23 cellular contexts compared by ENCODE assay signal in the genomic region with DNA sequence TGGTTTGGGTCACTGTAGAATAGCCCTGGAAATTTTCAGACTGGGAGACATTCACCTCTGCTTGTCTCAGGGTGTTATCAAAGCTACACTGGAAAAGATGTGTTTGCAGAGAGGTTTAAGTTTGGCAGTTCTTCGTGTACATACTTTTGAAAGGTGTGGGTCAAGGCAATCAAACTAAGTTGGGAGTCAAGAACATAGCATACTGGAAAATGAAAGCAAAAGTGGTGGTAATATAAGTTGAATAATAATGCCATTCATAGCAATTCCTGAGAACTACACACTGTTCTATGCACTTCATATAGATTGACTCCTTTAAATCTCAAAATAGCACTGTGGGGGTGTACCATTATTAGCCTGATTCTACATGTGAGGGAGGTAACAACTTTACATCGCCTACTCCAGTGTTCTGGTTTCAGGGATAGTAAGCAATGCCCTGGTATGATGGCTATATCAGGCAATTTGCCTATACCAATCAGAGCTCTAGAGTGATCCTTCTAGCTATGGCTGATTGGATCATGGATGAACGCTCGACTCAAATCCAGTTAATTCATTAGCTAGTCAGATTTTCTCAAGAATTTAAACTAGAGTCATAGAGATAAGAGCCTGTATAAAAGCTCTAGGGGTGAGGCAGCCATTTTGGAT. TPM values are rescaled to one million over a fixed set of nuclear protein-coding genes. Genes with fewer than 3 reads are reported as not detected.
DNase-seq lines count a peak whose midpoint lies in the region; ATAC-seq, FAIRE-seq and TF ChIP-seq lines count a peak whose summit lies in the region.
"Had no signal": no experiment of that assay in that cellular context is flagged by ENCODE, and none has a peak within 500 bp of the region (broad histone marks: within the 10 kb centered on the region; RNA-seq: fewer than 3 reads in every experiment).

No MANE protein-coding gene starts in this region.

- H3K9ac ChIP-seq in MM.1S (ENCODE audit: low read length): no peak overlapping the region
- H3K9ac ChIP-seq in GM12878 (ENCODE audit: control insufficient read depth, insufficient read depth, low read length): no peak overlapping the region
- H3K9ac ChIP-seq in mesendoderm (ENCODE audit: low read length): no peak overlapping the region
- H3K9ac ChIP-seq: BLaER1 had no signal

- H3K27ac Mint-ChIP-seq in activated CD4-positive, alpha-beta T cell treated with anti-CD3 and anti-CD28 coated beads, Interleukin-2, amount 10 ng/mL, durations not matched to agents 24 days and 14 days: peak overlapping the region; percentile 96
- no peak overlapping the region for H3K27ac Mint-ChIP-seq in activated naive CD4-positive, alpha-beta T cell treated with anti-CD3 and anti-CD28 coated beads for 36 hours

- in situ Hi-C loops in GM12878 (cut with MboI): no loop called here

- no TSS peak for BruUV-seq in GM12878 (replicated peaks; lab: Mats Ljungman, UMichigan)

- H4K8ac ChIP-seq in mesendoderm (ENCODE audit: low read depth, low read length): no peak overlapping the region

- H3K79me1 ChIP-seq in mesendoderm (ENCODE audit: low read length): no peaks in the 10 kb centered on the region

- no peaks in the 10 kb centered on the region for H4K20me1 ChIP-seq in MM.1S (ENCODE audit: insufficient read depth, low read length)
- no peaks in the 10 kb centered on the region for H4K20me1 ChIP-seq in GM12878 (ENCODE audit: control insufficient read depth, insufficient read depth)
- H4K20me1 ChIP-seq: BLaER1 had no signal

- H3K4me2 ChIP-seq in MM.1S (ENCODE audit: low read depth, low read length) (peak overlapping the region; percentile 15; the same call in 1 of the 2 replicates), GM12878 (ENCODE audit: control insufficient read depth, insufficient read depth) (no peak overlapping the region), mesendoderm (ENCODE audit: low read length) (no peak overlapping the region)
- H3K4me2 ChIP-seq: BLaER1, PC-9 had no signal

- no peak overlapping the region for H2AK5ac ChIP-seq in mesendoderm (ENCODE audit: low read length)

- FAIRE-seq in GM12878 (lab: Jason Lieb, UNC) (no peak), small intestine (lab: Jason Lieb, UNC) (no peak)
- FAIRE-seq: pancreas had no signal

- no peak overlapping the region for H3K27ac ChIP-seq in MM.1S (ENCODE audit: low read length)
- H3K27ac ChIP-seq in GM12878 (ENCODE audit: control insufficient read depth, insufficient read depth): no peak overlapping the region
- H3K27ac ChIP-seq in small intestine (ENCODE audit: low read depth in 1 of 2, low read length in 1 of 2): no peak overlapping the region
- no peak overlapping the region for H3K27ac ChIP-seq in mesendoderm (ENCODE audit: low read depth, low read length)
- H3K27ac ChIP-seq: BLaER1, heart left ventricle, lower lobe of right lung, pancreas, PC-9, right lobe of liver, SJCRH30, transverse colon had no signal

- H4K5ac ChIP-seq in mesendoderm (ENCODE audit: low read length): no peak overlapping the region

- 69% methylated on average over 4 of the region's 4 CpGs for WGBS in GM12878 (ENCODE audit: insufficient coverage, insufficient replicate concordance, low lambda C conversion rate, missing lambda C conversion rate)
- WGBS in small intestine, 3 donors: 29 to 65% (median 39%) methylated on average over 4 of the region's 4 CpGs
- WGBS in mesendoderm (ENCODE audit: extremely low coverage, insufficient coverage, low lambda C conversion rate): no CpG with 5 or more reads among the region's 4 CpGs

- TF ChIP-seq RAD21 in GM12878 (IDR thresholded peaks at IDR 0.05; ENCODE audit: insufficient read depth, low read depth, low read length): no peak

- H3K4me1 ChIP-seq in MM.1S (ENCODE audit: low read length) (no peaks in the 10 kb centered on the region), GM12878 (ENCODE audit: control insufficient read depth, insufficient read depth, low read length) (no peaks in the 10 kb centered on the region), small intestine (ENCODE audit: control insufficient read depth in 2 of 2, insufficient read depth in 1 of 2, low read depth in 1 of 2, low read length in 1 of 2) (no peaks in the 10 kb centered on the region), mesendoderm (ENCODE audit: control insufficient read depth, low read depth, low read length) (no peaks in the 10 kb centered on the region)
- H3K4me1 ChIP-seq: HAP-1, lower lobe of right lung, pancreas, SJCRH30, transverse colon had no signal

- H3K18ac ChIP-seq in mesendoderm (ENCODE audit: low read length): no peak overlapping the region

- H3K4me3 ChIP-seq in MM.1S (ENCODE audit: low read length) (peak overlapping the region; percentile 13; the same call in 1 of the 2 replicates), GM12878 (no peak overlapping the region), small intestine (ENCODE audit: low read depth in 1 of 2, low read length in 2 of 2) (no peak overlapping the region), mesendoderm (ENCODE audit: low read length) (no peak overlapping the region)
- H3K4me3 ChIP-seq: BLaER1, HAP-1, heart left ventricle, lower lobe of right lung, pancreas, PC-9, right lobe of liver, SJCRH30, transverse colon had no signal

- H3K9me3 Mint-ChIP-seq in activated CD4-positive, alpha-beta T cell treated with anti-CD3 and anti-CD28 coated beads, Interleukin-2, amount 10 ng/mL, durations not matched to agents 24 days and 14 days: peaks cover 27% of the 10 kb centered on the region
- no peaks in the 10 kb centered on the region for H3K9me3 Mint-ChIP-seq in activated naive CD4-positive, alpha-beta T cell treated with anti-CD3 and anti-CD28 coated beads for 36 hours
- H3K9me3 Mint-ChIP-seq: activated B cell treated with CpG ODN at 0.5 μM for 24 hours had no signal

- peaks cover 5% of the 10 kb centered on the region for H3K36me3 Mint-ChIP-seq in activated CD4-positive, alpha-beta T cell treated with anti-CD3 and anti-CD28 coated beads, Interleukin-2, amount 10 ng/mL, durations not matched to agents 24 days and 14 days (ENCODE audit: low read depth)
- no peaks in the 10 kb centered on the region for H3K36me3 Mint-ChIP-seq in activated naive CD4-positive, alpha-beta T cell treated with anti-CD3 and anti-CD28 coated beads for 36 hours (ENCODE audit: low read depth)

- DNase-seq in activated CD4-positive, alpha-beta T cell treated with anti-CD3 and anti-CD28 coated beads, Interleukin-2, amount 10 ng/mL, durations not matched to agents 24 days and 14 days: no peak
- no peak for DNase-seq in activated CD4-positive, alpha-beta T cell treated with anti-CD3 and anti-CD28 coated beads, Interleukin-2, amount 50 U/mL, for 4 hours
- peak; percentile 27 for DNase-seq in MM.1S
- no peak for DNase-seq in GM12878 (ENCODE audit: low read depth, low spot score)
- peak; percentile 34 for DNase-seq in small intestine
- DNase-seq in mesendoderm: no peak
- DNase-seq in NCI-H187 treated with DMSO at 0.1 percent for 48 hours (lab: John Stamatoyannopoulos, UW): no peak
- DNase-seq in activated naive CD4-positive, alpha-beta T cell treated with anti-CD3 and anti-CD28 coated beads for 36 hours: no peak
- DNase-seq: activated B cell treated with CpG ODN at 0.5 μM for 24 hours; activated naive CD4-positive, alpha-beta T cell treated with anti-CD3 and anti-CD28 coated beads, Interleukin-2, amount 10 ng/mL, durations not matched to agents 7 days and 5 days; heart left ventricle; lower lobe of right lung; NCI-H146; NCI-H774; pancreas; PC-9; right lobe of liver; SJCRH30; stimulated activated naive CD4-positive, alpha-beta T cell; transverse colon had no signal

- TF ChIP-seq EP300 in GM12878 (IDR thresholded peaks at IDR 0.05; ENCODE audit: borderline replicate concordance in 1 of 2, control insufficient read depth in 1 of 2, low read depth in 2 of 2, low read length in 2 of 2): no peak

- RAD21 ChIA-PET in GM12878 (lab: Charles Lee; ENCODE audit: unreplicated experiment): interaction anchor here (0.6 to 4.3 kb wide), 7 partner anchors 12 to 45 kb away, joined by 3 to 43 read pairs (median 8); a partner anchor contains a TSS

- peak; percentile 64 for ATAC-seq in GM12878
- ATAC-seq: heart left ventricle, pancreas, right lobe of liver had no signal

- SMC1A ChIA-PET in GM12878 (lab: Charles Lee; ENCODE audit: uncharacterized antibody, unreplicated experiment): interaction anchor here (0.6 to 42.6 kb wide), 11 partner anchors 9 to 189 kb away, joined by 3 to 1803 read pairs (median 5); no protein-coding TSS in a partner anchor

- intact Hi-C loops in activated CD4-positive, alpha-beta T cell treated with anti-CD3 and anti-CD28 coated beads, Interleukin-2, amount 10 ng/mL, durations not matched to agents 24 days and 14 days (cut with micrococcal nuclease): no loop called here
- intact Hi-C loops in GM12878 (cut with micrococcal nuclease; ENCODE audit: unreplicated experiment): no loop called here
- intact Hi-C loops in activated naive CD4-positive, alpha-beta T cell treated with anti-CD3 and anti-CD28 coated beads for 36 hours (cut with micrococcal nuclease): no loop called here

- H3K36me3 ChIP-seq in MM.1S (replicated peaks; ENCODE audit: insufficient read depth, low read length) (no peaks in the 10 kb centered on the region), GM12878 (ENCODE audit: control insufficient read depth in 2 of 2, insufficient read depth in 2 of 2, low read length in 1 of 2) (no peaks in the 10 kb centered on the region), small intestine (ENCODE audit: control insufficient read depth in 2 of 2, insufficient read depth in 2 of 2, low read length in 2 of 2) (no peaks in the 10 kb centered on the region), mesendoderm (ENCODE audit: control insufficient read depth, insufficient read depth, low read length) (no peaks in the 10 kb centered on the region)
- H3K36me3 ChIP-seq: BLaER1, HAP-1, heart left ventricle, lower lobe of right lung, pancreas, right lobe of liver, SJCRH30, transverse colon had no signal

- H2AFZ ChIP-seq in MM.1S (ENCODE audit: low read length) (peak overlapping the region; percentile 21; the same call in 1 of the 2 replicates), GM12878 (ENCODE audit: control insufficient read depth, low read depth, low read length) (no peak overlapping the region)
- H2AFZ ChIP-seq: PC-9 had no signal

- peaks cover 76% of the 10 kb centered on the region for H3K4me1 Mint-ChIP-seq in activated CD4-positive, alpha-beta T cell treated with anti-CD3 and anti-CD28 coated beads, Interleukin-2, amount 10 ng/mL, durations not matched to agents 24 days and 14 days
- peaks cover 42% of the 10 kb centered on the region for H3K4me1 Mint-ChIP-seq in activated naive CD4-positive, alpha-beta T cell treated with anti-CD3 and anti-CD28 coated beads for 36 hours (ENCODE audit: low read depth)

- H3K56ac ChIP-seq in mesendoderm (ENCODE audit: low read length): no peak overlapping the region

- H3K27me3 ChIP-seq in MM.1S (replicated peaks; ENCODE audit: insufficient read depth, low read length) (no peaks in the 10 kb centered on the region), GM12878 (replicated peaks in 1 of 2; ENCODE audit: control insufficient read depth in 2 of 2, insufficient read depth in 2 of 2, low read length in 1 of 2) (peaks cover 0 to 3% of the 10 kb centered on the region in 2 experiments; a peak in 1 of 4 replicates), small intestine (ENCODE audit: control insufficient read depth in 2 of 2, insufficient read depth in 2 of 2, low read length in 2 of 2) (no peaks in the 10 kb centered on the region), mesendoderm (ENCODE audit: insufficient read depth, low read length, poor library complexity) (no peaks in the 10 kb centered on the region)
- H3K27me3 ChIP-seq: BLaER1, pancreas, right lobe of liver, SJCRH30, transverse colon had no signal

- H2BK5ac ChIP-seq in mesendoderm (ENCODE audit: low read length): no peak overlapping the region

- H3K9me2 ChIP-seq in MM.1S (replicated peaks; ENCODE audit: insufficient read depth, low read length): no peaks in the 10 kb centered on the region

- CTCF ChIA-PET in GM12878 (lab: Yijun Ruan, JAX): interaction anchor here (0.8 to 3.6 kb wide), 6 partner anchors 10 to 81 kb away, joined by 3 to 15 read pairs (median 4); no protein-coding TSS in a partner anchor
- CTCF ChIA-PET in activated naive CD4-positive, alpha-beta T cell treated with anti-CD3 and anti-CD28 coated beads for 36 hours (lab: Charles Lee): interaction anchor here (0.6 to 4.1 kb wide), 5 partner anchors 33 to 90 kb away, joined by 3 to 21 read pairs (median 6); a partner anchor contains a TSS

- H3K23ac ChIP-seq in mesendoderm (ENCODE audit: low read length): no peak overlapping the region

- no peak overlapping the region for H2BK120ac ChIP-seq in mesendoderm (ENCODE audit: low read depth, low read length)

- no peaks in the 10 kb centered on the region for H3F3A ChIP-seq in MM.1S (ENCODE audit: insufficient read depth, low read length)

- H3K9me3 ChIP-seq in MM.1S (replicated peaks; ENCODE audit: insufficient read depth, low read length): no peaks in the 10 kb centered on the region
- H3K9me3 ChIP-seq in GM12878 (replicated peaks; ENCODE audit: control insufficient read depth, insufficient read depth, low read length): no peaks in the 10 kb centered on the region
- H3K9me3 ChIP-seq in small intestine (ENCODE audit: control insufficient read depth, low read depth): no peaks in the 10 kb centered on the region
- H3K9me3 ChIP-seq: BLaER1, HAP-1, heart left ventricle, lower lobe of right lung, pancreas, right lobe of liver, SJCRH30, transverse colon had no signal

- no peaks in the 10 kb centered on the region for H3K27me3 Mint-ChIP-seq in activated CD4-positive, alpha-beta T cell treated with anti-CD3 and anti-CD28 coated beads, Interleukin-2, amount 10 ng/mL, durations not matched to agents 24 days and 14 days
- H3K27me3 Mint-ChIP-seq in activated naive CD4-positive, alpha-beta T cell treated with anti-CD3 and anti-CD28 coated beads for 36 hours (ENCODE audit: low read depth): no peaks in the 10 kb centered on the region
- H3K27me3 Mint-ChIP-seq: activated B cell treated with CpG ODN at 0.5 μM for 24 hours had no signal

- no peak overlapping the region for H3K4ac ChIP-seq in mesendoderm (ENCODE audit: low read depth, low read length)

- POLR2A ChIA-PET in GM12878 (lab: Charles Lee): interaction anchor here (0.8 to 4.8 kb wide), 4 partner anchors 9 to 47 kb away, joined by 3 to 55 read pairs (median 6); a partner anchor contains a TSS

- peak overlapping the region; percentile 32 for H3K4me3 Mint-ChIP-seq in activated CD4-positive, alpha-beta T cell treated with anti-CD3 and anti-CD28 coated beads, Interleukin-2, amount 10 ng/mL, durations not matched to agents 24 days and 14 days
- no peak overlapping the region for H3K4me3 Mint-ChIP-seq in activated naive CD4-positive, alpha-beta T cell treated with anti-CD3 and anti-CD28 coated beads for 36 hours
- H3K4me3 Mint-ChIP-seq: activated B cell treated with CpG ODN at 0.5 μM for 24 hours; activated naive CD4-positive, alpha-beta T cell treated with anti-CD3 and anti-CD28 coated beads, Interleukin-2, amount 10 ng/mL, durations not matched to agents 7 days and 5 days had no signal

- H2BK15ac ChIP-seq in mesendoderm (replicated peaks; ENCODE audit: low read depth): no peak overlapping the region

- TF ChIP-seq CTCF in MM.1S (IDR thresholded peaks at IDR 0.05; ENCODE audit: low read length) (no peak), GM12878 (IDR thresholded peaks at IDR 0.05 in 2 of 3, conservative IDR thresholded peaks at IDR 0.05 in 1 of 3; ENCODE audit: control insufficient read depth in 2 of 3, extremely low read depth in 1 of 3, insufficient read depth in 1 of 3, low read depth in 3 of 3, low read length in 3 of 3) (no peak)

- TF ChIP-seq POLR2A in GM12878 (IDR thresholded peaks at IDR 0.05; ENCODE audit: low read depth, low read length): no peak

- no peaks in the 10 kb centered on the region for H3K79me2 ChIP-seq in MM.1S (ENCODE audit: low read length)
- H3K79me2 ChIP-seq in GM12878 (ENCODE audit: control insufficient read depth, insufficient read depth, low read length): no peaks in the 10 kb centered on the region
- H3K79me2 ChIP-seq in mesendoderm (ENCODE audit: control insufficient read depth, insufficient read depth, low read length): no peaks in the 10 kb centered on the region

RNA-seq across cellular contexts. Expression of a gene that starts 44.6 kb away (rescaled TPM):
- 94.4 and 94.7 TPM in 2 replicates for total RNA-seq in activated CD4-positive, alpha-beta T cell treated with anti-CD3 and anti-CD28 coated beads, Interleukin-2, amount 10 ng/mL, durations not matched to agents 24 days and 14 days
- 151 and 158 TPM in 2 replicates for total RNA-seq in GM12878 (2013; cell fraction: nucleolus; rRNA removed)
- total RNA-seq in GM12878 (2014; rRNA removed) (27.4 and 31.3 TPM in 2 replicates), GM12878 (2014; rRNA removed; fragmentation: Illumina TruSeq; extraction: Trizol) (23.5 and 23.8 TPM in 2 replicates), GM12878 (2021) (25.5 and 29.3 TPM in 2 replicates)
- 5.6 TPM for polyA plus RNA-seq in GM12878 (2011; ENCODE audit: low read depth)
- polyA plus RNA-seq in GM12878 (2011; rRNA removed) (234 and 259 TPM in 2 replicates), GM12878 (2014; fragmentation: Illumina TruSeq; extraction: Trizol) (26.0 and 32.7 TPM in 2 replicates), GM12878 (2014; fragmentation: Nextera tagmentation; extraction: Ambion mirVana) (1 to 10 TPM; 5.6 to 6.2 TPM), GM12878 (2014; rRNA removed) (17.0 and 18.3 TPM in 2 replicates), GM12878 (2016; fragmentation: Nextera tagmentation; extraction: Ambion mirVana) (10 to 100 TPM in 1 of 2 experiments, 1 to 10 TPM in 1; 9.9 to 13.3 TPM), small intestine (under 1 TPM; 0.45 to 0.64 (median 0.54) TPM)
- 137 and 158 TPM in 2 replicates for polyA plus RNA-seq in GM12878 (2011; cell fraction: cytosol; rRNA removed)
- polyA plus RNA-seq in GM12878 (2011; cell fraction: nucleus; rRNA removed): 185 and 295 TPM in 2 replicates
- polyA plus RNA-seq in GM12878 (2012): 5.8 and 12.5 TPM in 2 replicates
- 397 and 409 TPM in 2 replicates for polyA minus RNA-seq in GM12878 (2011; rRNA and poly(A)+ RNA removed)
- 114 and 130 TPM in 2 replicates for polyA minus RNA-seq in GM12878 (2011; cell fraction: cytosol; rRNA and poly(A)+ RNA removed)
- polyA minus RNA-seq in GM12878 (2011; cell fraction: nucleus; rRNA and poly(A)+ RNA removed): 267 and 279 TPM in 2 replicates
- 0.32 TPM for polyA plus RNA-seq in mesendoderm (2013, experiment 1 of 2)
- 0.42 TPM for polyA plus RNA-seq in mesendoderm (2013, experiment 2 of 2)
- total RNA-seq in activated naive CD4-positive, alpha-beta T cell treated with anti-CD3 and anti-CD28 coated beads for 36 hours: 10 to 100 TPM; 44.2 to 44.9 TPM
- total RNA-seq: MCF 10A had no signal

Comparison
In these comparisons a context has a peak if more than half of its experiments do, and no peak if none do; other contexts are left out.
1. DNase-seq: peak in MM.1S (single experiment) and small intestine (single experiment); none in activated CD4-positive, alpha-beta T cell treated with anti-CD3 and anti-CD28 coated beads, Interleukin-2, amount 10 ng/mL, durations not matched to agents 24 days and 14 days (single experiment), activated CD4-positive, alpha-beta T cell treated with anti-CD3 and anti-CD28 coated beads, Interleukin-2, amount 50 U/mL, for 4 hours (0 of 2), GM12878 (single experiment), mesendoderm (single experiment), NCI-H187 treated with DMSO at 0.1 percent for 48 hours (single experiment) and activated naive CD4-positive, alpha-beta T cell treated with anti-CD3 and anti-CD28 coated beads for 36 hours (single experiment).